1 cellular context compared by ENCODE assay signal in genomic region chr12:28424965-28425364, GRCh38.
TF ChIP-seq lines count a peak whose summit lies in the region.

No MANE protein-coding gene starts in this region.

TF ChIP-seq in K562, 482 proteins besides CTCF, POLR2A, EP300 and RAD21 (continued from another document):
- no peak for TF ChIP-seq HBP1 (CRISPR knock-in tag; IDR thresholded peaks at IDR 0.05)
- TF ChIP-seq MIER1 (IDR thresholded peaks at IDR 0.05; ENCODE audit: low read depth), result no peak
- TF ChIP-seq KAT2B (IDR thresholded peaks at IDR 0.05; ENCODE audit: low read depth, low read length), result no peak
- no peak for TF ChIP-seq TRIM24 (IDR thresholded peaks at IDR 0.05)
- TF ChIP-seq RBBP5 (IDR thresholded peaks at IDR 0.05; ENCODE audit: borderline replicate concordance, insufficient read depth, low read length, poor library complexity, severe bottlenecking), result no peak
- TF ChIP-seq IRF9 (tag; IDR thresholded peaks at IDR 0.05), result no peak
- no peak for TF ChIP-seq SAFB (IDR thresholded peaks at IDR 0.05; ENCODE audit: borderline replicate concordance, low read depth, low read length)
- no peak for TF ChIP-seq ZKSCAN1 (IDR thresholded peaks at IDR 0.05; ENCODE audit: low read depth, low read length)
